ENCODE assay signal across 10 cellular contexts in the genomic region with DNA sequence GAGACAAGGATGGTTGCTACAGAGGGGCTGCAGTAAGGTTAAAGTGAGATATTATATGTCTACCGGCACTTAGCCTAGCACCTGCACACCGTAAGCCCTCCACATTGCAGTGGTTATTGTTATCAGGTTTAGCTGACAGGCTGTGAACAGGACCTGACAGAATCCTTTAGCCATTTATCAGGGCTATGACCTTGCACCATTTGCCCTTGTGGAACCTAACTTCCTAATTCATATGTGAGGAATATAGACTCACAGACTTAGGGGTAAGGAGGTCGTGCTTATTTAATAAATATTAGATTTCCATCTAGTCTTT. TPM values are rescaled to one million over a fixed set of nuclear protein-coding genes. Genes with fewer than 3 reads are reported as not detected.
DNase-seq lines count a peak whose midpoint lies in the region; FAIRE-seq and TF ChIP-seq lines count a peak whose summit lies in the region.
"Had no signal": no experiment of that assay in that cellular context is flagged by ENCODE, and none has a peak within 500 bp of the region (broad histone marks: within the 10 kb centered on the region; RNA-seq: fewer than 3 reads in every experiment).

No MANE protein-coding gene starts in this region.

- peak overlapping the region; percentile 51 for H3K4me2 ChIP-seq in keratinocyte (ENCODE audit: control insufficient read depth, extremely low read depth, insufficient read depth, low read depth, low read length)

- H4K20me1 ChIP-seq in keratinocyte (ENCODE audit: control insufficient read depth, extremely low read depth, insufficient read depth, low read length): peaks cover 40% of the 10 kb centered on the region

- CTCF ChIA-PET in HEK293 (lab: Yijun Ruan, JAX): interaction anchor here (1.4 to 1.7 kb wide), 2 partner anchors 12 to 202 kb away, joined by 3 to 4 read pairs; no protein-coding TSS in a partner anchor

- DNase-seq in adrenal gland: no peak
- DNase-seq in keratinocyte (ENCODE audit: low read depth, low spot score): no peak
- DNase-seq in NCI-H748 treated with DMSO at 0.1 percent for 48 hours (lab: John Stamatoyannopoulos, UW): no peak
- DNase-seq in type B pancreatic cell (ENCODE audit: extremely low spot score, unreplicated experiment): no peak
- no peak for DNase-seq in activated effector memory CD4-positive, alpha-beta T cell treated with Interleukin-2 at 50 U/mL for 16 hours
- no peak for DNase-seq in COLO829 (ENCODE audit: low spot score)
- DNase-seq: Caco-2 had no signal

- no peak overlapping the region for H3K4me3 Mint-ChIP-seq in type B pancreatic cell

- dilution Hi-C loops in keratinocyte (cut with MboI; ENCODE audit: extremely low pct_ligation_motif_present, low sequenced_read_pairs): no loop called here

- FAIRE-seq in keratinocyte (lab: Jason Lieb, UNC): no peak
- FAIRE-seq: colon had no signal

- no peak overlapping the region for H3K9ac ChIP-seq in keratinocyte (ENCODE audit: control insufficient read depth, extremely low read depth, insufficient read depth, low read length)
- peak overlapping the region in 1 of 3 donors; percentile 27 for H3K9ac ChIP-seq in skeletal muscle tissue (ENCODE audit: low read depth in 1 of 3, low read length in 3 of 3)

- POLR2A ChIA-PET in HEK293 (lab: Yijun Ruan, JAX): no interaction called here

- peaks cover 8% of the 10 kb centered on the region for H3K36me3 Mint-ChIP-seq in type B pancreatic cell

- H3K27me3 Mint-ChIP-seq in type B pancreatic cell: no peaks in the 10 kb centered on the region

- no peak for TF ChIP-seq POLR2A in adrenal gland (IDR thresholded peaks at IDR 0.05)

- peaks cover 15% of the 10 kb centered on the region; the same call in 1 of the 2 replicates for H3K4me1 ChIP-seq in HEK293 (ENCODE audit: control insufficient read depth, insufficient read depth, low read length)
- peaks cover 19 to 72% of the 10 kb centered on the region in 2 donors for H3K4me1 ChIP-seq in adrenal gland (replicated peaks in 1 of 2)
- H3K4me1 ChIP-seq in keratinocyte (ENCODE audit: control insufficient read depth, extremely low read depth, insufficient read depth, low read length): peaks cover 31% of the 10 kb centered on the region
- peaks cover 40 to 47% (median 45%) of the 10 kb centered on the region in 3 donors for H3K4me1 ChIP-seq in skeletal muscle tissue (ENCODE audit: control insufficient read depth in 3 of 3, insufficient read depth in 3 of 3, low read length in 3 of 3)

- WGBS in adrenal gland, 4 donors: 41 to 59% (median 46%) methylated on average over 3 of the region's 3 CpGs

- H3K27me3 ChIP-seq in adrenal gland (no peaks in the 10 kb centered on the region), keratinocyte (ENCODE audit: control insufficient read depth, extremely low read depth, insufficient read depth, low read length) (no peaks in the 10 kb centered on the region), skeletal muscle tissue (ENCODE audit: control insufficient read depth in 3 of 3, insufficient read depth in 3 of 3, low read length in 3 of 3) (no peaks in the 10 kb centered on the region)

- H3K27ac ChIP-seq in HEK293 (ENCODE audit: extremely low read depth, low read depth, low read length) (no peak overlapping the region), adrenal gland (peak overlapping the region; percentile 18 to 78 (median 42)), keratinocyte (ENCODE audit: control insufficient read depth, insufficient read depth, low read length) (peak overlapping the region; percentile 40), skeletal muscle tissue (ENCODE audit: low read depth, low read length) (peak overlapping the region; percentile 22)

- intact Hi-C loops in adrenal gland (cut with DNase I): loop anchor here in 1 of 2 donors (10.0 kb wide), 1 partner anchor 45 kb away; a partner anchor contains a TSS

- peaks cover 6% of the 10 kb centered on the region for H3K9me1 ChIP-seq in keratinocyte (ENCODE audit: control insufficient read depth, extremely low read depth, insufficient read depth, low read length)

- H3K9me3 Mint-ChIP-seq in type B pancreatic cell: no peaks in the 10 kb centered on the region

- H2AFZ ChIP-seq in keratinocyte (ENCODE audit: control insufficient read depth, low read length): no peak overlapping the region

- H3K79me2 ChIP-seq in keratinocyte (ENCODE audit: control insufficient read depth, insufficient read depth, low read length): peaks cover 99% of the 10 kb centered on the region

- H3K9me3 ChIP-seq in HEK293 (ENCODE audit: control insufficient read depth, insufficient read depth, low read depth, low read length) (no peaks in the 10 kb centered on the region), adrenal gland (replicated peaks in 1 of 3) (no peaks in the 10 kb centered on the region), keratinocyte (ENCODE audit: control insufficient read depth, low read depth, low read length) (no peaks in the 10 kb centered on the region), skeletal muscle tissue (ENCODE audit: control insufficient read depth in 3 of 3, low read length in 3 of 3) (no peaks in the 10 kb centered on the region)
- H3K9me3 ChIP-seq: Caco-2 had no signal

- TF ChIP-seq CTCF in HEK293 (tag by site-specific recombination; IDR thresholded peaks at IDR 0.05): no peak
- TF ChIP-seq CTCF in adrenal gland (IDR thresholded peaks at IDR 0.05): no peak
- no peak for TF ChIP-seq CTCF in keratinocyte (optimal IDR thresholded peaks at IDR 0.05 in 1 of 3, IDR thresholded peaks at IDR 0.05 in 1 of 3, conservative IDR thresholded peaks at IDR 0.05 in 1 of 3; ENCODE audit: extremely low read depth in 1 of 3, insufficient read depth in 2 of 3, low read length in 3 of 3)
- TF ChIP-seq CTCF in type B pancreatic cell (conservative IDR thresholded peaks at IDR 0.05): no peak

- H3K36me3 ChIP-seq in HEK293 (ENCODE audit: control insufficient read depth in 2 of 2, insufficient read depth in 1 of 2, low read length in 2 of 2) (peaks cover 9 to 26% of the 10 kb centered on the region in 2 experiments), adrenal gland (replicated peaks in 1 of 2) (peaks cover 0 to 8% of the 10 kb centered on the region in 2 donors), keratinocyte (ENCODE audit: control insufficient read depth in 2 of 2, extremely low read depth in 1 of 2, insufficient read depth in 2 of 2, low read length in 2 of 2) (peaks cover 8% of the 10 kb centered on the region in 2 experiments), skeletal muscle tissue (ENCODE audit: control insufficient read depth in 3 of 3, insufficient read depth in 3 of 3, low read length in 3 of 3) (peaks cover 5 to 6% (median 6%) of the 10 kb centered on the region in 3 donors)

- H3K27ac Mint-ChIP-seq in type B pancreatic cell: no peak overlapping the region

- peaks cover 37% of the 10 kb centered on the region for H3K4me1 Mint-ChIP-seq in type B pancreatic cell (ENCODE audit: unreplicated experiment)

- H3K4me3 ChIP-seq in HEK293 (ENCODE audit: low read depth, low read length) (no peak overlapping the region), adrenal gland (no peak overlapping the region), keratinocyte (ENCODE audit: control insufficient read depth in 2 of 3, extremely low read depth in 1 of 3, insufficient read depth in 2 of 3, low read depth in 1 of 3, low read length in 3 of 3) (no peak overlapping the region), skeletal muscle tissue (ENCODE audit: low read length in 3 of 3) (peak overlapping the region in 1 of 3 donors; percentile 15)

TF ChIP-seq in HEK293, 187 proteins besides CTCF, POLR2A, EP300 and RAD21:
- TF ChIP-seq GLIS2 (tag by site-specific recombination; IDR thresholded peaks at IDR 0.05) (no peak), ZNF664 (tag by site-specific recombination; IDR thresholded peaks at IDR 0.05) (0 out of 2 replicates have a peak, but pooled peaks have one; percentile 24)

RNA-seq across cellular contexts. Expression of a gene that starts 10.1 kb away (rescaled TPM):
- total RNA-seq in adrenal gland: 100 to 1,000 TPM; 123 to 186 (median 126) TPM
- polyA plus RNA-seq in adrenal gland: 100 to 1,000 TPM in 1 of 3 donors, 10 to 100 TPM in 2; 22.2 to 134 (median 30.5) TPM
- polyA plus RNA-seq in keratinocyte: 134 to 179 TPM (median 165 TPM) in 3 replicates
- 44.5 TPM for polyA plus RNA-seq in keratinocyte (2011; ENCODE audit: low read depth)
- polyA plus RNA-seq in keratinocyte (2011; cell fraction: cytosol; rRNA removed): 92.9 and 182 TPM in 2 replicates
- polyA plus RNA-seq in keratinocyte (2011; cell fraction: nucleus; rRNA removed): 99.9 and 129 TPM in 2 replicates
- 75.6 and 93.8 TPM in 2 replicates for polyA plus RNA-seq in keratinocyte (2012; ENCODE audit: low replicate concordance)
- polyA minus RNA-seq in keratinocyte: 140 to 198 TPM (median 191 TPM) in 3 replicates
- polyA minus RNA-seq in keratinocyte (2011; cell fraction: cytosol; rRNA and poly(A)+ RNA removed): 126 TPM
- 77.2 and 126 TPM in 2 replicates for polyA minus RNA-seq in keratinocyte (2011; cell fraction: nucleus; rRNA and poly(A)+ RNA removed)
- 338 TPM for total RNA-seq in skeletal muscle tissue
- total RNA-seq in type B pancreatic cell (ENCODE audit: low replicate concordance): 105 and 135 TPM in 2 replicates

RNA-seq across cellular contexts. Expression of a gene that starts 25.8 kb away (rescaled TPM):
- total RNA-seq in adrenal gland (not detected), skeletal muscle tissue (not detected), type B pancreatic cell (ENCODE audit: low replicate concordance) (5.6 and 7.7 TPM in 2 replicates)
- polyA plus RNA-seq in adrenal gland (not detected), keratinocyte (not detected in 3 replicates)
- not detected for polyA plus RNA-seq in keratinocyte (2011; ENCODE audit: low read depth)
- not detected in 2 replicates for polyA plus RNA-seq in keratinocyte (2011; cell fraction: cytosol; rRNA removed)
- not detected in 2 replicates for polyA plus RNA-seq in keratinocyte (2011; cell fraction: nucleus; rRNA removed)
- not detected in 2 replicates for polyA plus RNA-seq in keratinocyte (2012; ENCODE audit: low replicate concordance)
- polyA minus RNA-seq in keratinocyte: not detected in 3 replicates
- polyA minus RNA-seq in keratinocyte (2011; cell fraction: cytosol; rRNA and poly(A)+ RNA removed): not detected
- not detected in 2 replicates for polyA minus RNA-seq in keratinocyte (2011; cell fraction: nucleus; rRNA and poly(A)+ RNA removed)

RNA-seq across cellular contexts. Expression of a gene that starts 48.0 kb away (rescaled TPM):
- 10 to 100 TPM; 47.2 to 96.3 (median 63.9) TPM for total RNA-seq in adrenal gland
- polyA plus RNA-seq in adrenal gland: 100 to 1,000 TPM in 1 of 3 donors, 10 to 100 TPM in 2; 61.2 to 135 (median 86.7) TPM
- 115 to 172 TPM (median 122 TPM) in 3 replicates for polyA plus RNA-seq in keratinocyte
- polyA plus RNA-seq in keratinocyte (2011; ENCODE audit: low read depth): 30.3 TPM
- polyA plus RNA-seq in keratinocyte (2011; cell fraction: cytosol; rRNA removed): 115 and 195 TPM in 2 replicates
- 80.4 and 103 TPM in 2 replicates for polyA plus RNA-seq in keratinocyte (2011; cell fraction: nucleus; rRNA removed)
- polyA plus RNA-seq in keratinocyte (2012; ENCODE audit: low replicate concordance): 56.4 and 108 TPM in 2 replicates
- polyA minus RNA-seq in keratinocyte: 38.4 to 109 TPM (median 56.7 TPM) in 3 replicates
- polyA minus RNA-seq in keratinocyte (2011; cell fraction: cytosol; rRNA and poly(A)+ RNA removed): 71.4 TPM
- polyA minus RNA-seq in keratinocyte (2011; cell fraction: nucleus; rRNA and poly(A)+ RNA removed): 21.0 and 35.5 TPM in 2 replicates
- 61.6 TPM for total RNA-seq in skeletal muscle tissue
- total RNA-seq in type B pancreatic cell (ENCODE audit: low replicate concordance): 62.0 and 65.0 TPM in 2 replicates
